8 cellular contexts compared by ENCODE assay signal in the genomic region with DNA sequence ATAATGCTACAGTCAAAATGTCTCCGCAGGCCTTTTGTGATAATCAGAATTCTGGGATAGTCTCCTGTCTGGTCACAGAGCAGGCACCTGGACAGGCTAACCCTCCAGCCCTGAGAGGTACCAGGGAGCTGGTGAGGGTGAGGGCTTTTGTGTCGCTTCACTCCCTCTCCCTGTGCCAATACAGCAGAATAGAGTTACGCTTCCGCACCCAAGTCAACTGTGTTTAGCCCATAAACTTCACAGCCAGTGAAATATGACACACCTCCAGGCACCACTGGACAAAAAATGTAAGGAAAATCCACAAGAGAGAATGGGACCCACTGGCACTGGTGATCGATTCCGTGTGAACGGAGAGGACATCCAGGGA. TPM values are rescaled to one million over a fixed set of nuclear protein-coding genes. Genes with fewer than 3 reads are reported as not detected.
DNase-seq lines count a peak whose midpoint lies in the region; ATAC-seq and TF ChIP-seq lines count a peak whose summit lies in the region.

No MANE protein-coding gene starts in this region.

- H3K4me1 ChIP-seq in BLaER1 treated with 17β-estradiol and CSF1 and Interleukin-3, amounts not matched to agents 10 nM and 100 nM = peaks cover 51 to 74% (median 68%) of the 10 kb centered on the region in 10 experiments

- H3K36me3 Mint-ChIP-seq in natural killer cell treated with Interleukin-12 subunit alpha and Interleukin-12 subunit beta and Interleukin-15 and Interleukin-18, amount 100 ng/mL, for 72 hours = no peaks in the 10 kb centered on the region

- peak overlapping the region; percentile 92 to 100 (median 96) for H3K4me2 ChIP-seq in BLaER1 treated with 17β-estradiol and CSF1 and Interleukin-3, amounts not matched to agents 10 nM and 100 nM

- intact Hi-C loops in dorsolateral prefrontal cortex (cut with DNase I) = loop anchor here (2.0 to 10.0 kb wide), 5 partner anchors 41 to 226 kb away; partner anchors contain the start of genes DGKQ (in 2 of the 2), IDUA (in 1 of the 2) and PCGF3 (in 1 of the 2)

- TF ChIP-seq CTCF in LNCaP clone FGC (IDR thresholded peaks at IDR 0.05; ENCODE audit: control insufficient read depth, extremely low read depth, insufficient read depth) = no peak
- no peak for TF ChIP-seq CTCF in dorsolateral prefrontal cortex (IDR thresholded peaks at IDR 0.05 in 54 of 56, conservative IDR thresholded peaks at IDR 0.05 in 2 of 56; ENCODE audit: low read depth in 1 of 56, partially characterized antibody in 56 of 56)

- H3K27ac ChIP-seq in BLaER1 treated with 17β-estradiol and CSF1 and Interleukin-3, amounts not matched to agents 10 nM and 100 nM = peak overlapping the region; percentile 84 to 96 (median 94); a peak in 20 of 22 replicates
- peak overlapping the region in 9 of 59 donors; percentile 4 to 93 (median 43) for H3K27ac ChIP-seq in dorsolateral prefrontal cortex

- H4K20me1 ChIP-seq in BLaER1 treated with 17β-estradiol and CSF1 and Interleukin-3, amounts not matched to agents 10 nM and 100 nM = peaks cover 45 to 60% (median 51%) of the 10 kb centered on the region in 11 experiments

- H3K4me1 Mint-ChIP-seq in natural killer cell treated with Interleukin-12 subunit alpha and Interleukin-12 subunit beta and Interleukin-15 and Interleukin-18, amount 100 ng/mL, for 72 hours (ENCODE audit: low read depth in 2 of 2) = peaks cover 45 to 48% of the 10 kb centered on the region in 2 donors

- no peaks in the 10 kb centered on the region for H3K27me3 ChIP-seq in BLaER1 treated with 17β-estradiol and CSF1 and Interleukin-3, amounts not matched to agents 10 nM and 100 nM
- H3K27me3 ChIP-seq in dorsolateral prefrontal cortex = no peaks in the 10 kb centered on the region

- H3K4me3 Mint-ChIP-seq in natural killer cell treated with Interleukin-12 subunit alpha and Interleukin-12 subunit beta and Interleukin-15 and Interleukin-18, amount 100 ng/mL, for 72 hours = peak overlapping the region; percentile 98

- H3K9me3 ChIP-seq in BLaER1 treated with 17β-estradiol and CSF1 and Interleukin-3, amounts not matched to agents 10 nM and 100 nM (replicated peaks in 1 of 11) = no peaks in the 10 kb centered on the region

- DNase-seq in LNCaP clone FGC (ENCODE audit: low read depth) (no peak), dorsolateral prefrontal cortex (peak in 3 of 10 donors; percentile 13 to 16 (median 15)), NCI-H1092 treated with DMSO at 0.1 percent for 48 hours (lab: John Stamatoyannopoulos, UW) (no peak), NCI-H1092 (lab: John Stamatoyannopoulos, UW) (no peak), NCI-H1694 (lab: John Stamatoyannopoulos, UW) (no peak), globus pallidus (ENCODE audit: low spot score) (no peak)
- DNase-seq in natural killer cell treated with Interleukin-12 subunit alpha and Interleukin-12 subunit beta and Interleukin-15 and Interleukin-18, amount 100 ng/mL, for 72 hours (ENCODE audit: low spot score) = no peak

- no peaks in the 10 kb centered on the region for H3K9me3 Mint-ChIP-seq in natural killer cell treated with Interleukin-12 subunit alpha and Interleukin-12 subunit beta and Interleukin-15 and Interleukin-18, amount 100 ng/mL, for 72 hours

- peaks cover 0 to 22% (median 10%) of the 10 kb centered on the region in 11 experiments; a peak in 13 of 22 replicates for H3K36me3 ChIP-seq in BLaER1 treated with 17β-estradiol and CSF1 and Interleukin-3, amounts not matched to agents 10 nM and 100 nM

- no peaks in the 10 kb centered on the region for H3K27me3 Mint-ChIP-seq in natural killer cell treated with Interleukin-12 subunit alpha and Interleukin-12 subunit beta and Interleukin-15 and Interleukin-18, amount 100 ng/mL, for 72 hours

- ATAC-seq in natural killer cell treated with Interleukin-12 subunit alpha and Interleukin-12 subunit beta and Interleukin-15 and Interleukin-18, amount 100 ng/mL, for 72 hours = no peak

- peak overlapping the region; percentile 86 to 100 (median 100) for H3K4me3 ChIP-seq in BLaER1 treated with 17β-estradiol and CSF1 and Interleukin-3, amounts not matched to agents 10 nM and 100 nM
- H3K4me3 ChIP-seq in LNCaP clone FGC (ENCODE audit: low read depth, low read length) (peak overlapping the region; percentile 98), dorsolateral prefrontal cortex (peak overlapping the region; percentile 71 to 100 (median 99))

- peak overlapping the region; percentile 97 to 98 for H3K27ac Mint-ChIP-seq in natural killer cell treated with Interleukin-12 subunit alpha and Interleukin-12 subunit beta and Interleukin-15 and Interleukin-18, amount 100 ng/mL, for 72 hours

- peak overlapping the region; percentile 89 to 99 (median 96) for H3K9ac ChIP-seq in BLaER1 treated with 17β-estradiol and CSF1 and Interleukin-3, amounts not matched to agents 10 nM and 100 nM

RNA-seq across cellular contexts. Expression of gene GAK, which starts 1.3 kb away (rescaled TPM):
- total RNA-seq in dorsolateral prefrontal cortex = 100 to 1,000 TPM in 105 of 120 experiments, 10 to 100 TPM in 15; 72.0 to 173 (median 115) TPM
- 100 to 1,000 TPM; 168 to 234 TPM for total RNA-seq in natural killer cell treated with Interleukin-12 subunit alpha and Interleukin-12 subunit beta and Interleukin-15 and Interleukin-18, amount 100 ng/mL, for 72 hours

RNA-seq across cellular contexts. Expression of gene TMEM175, which starts 1.4 kb away (rescaled TPM):
- total RNA-seq in dorsolateral prefrontal cortex = 100 to 1,000 TPM in 3 of 120 experiments, 10 to 100 TPM in 117; 25.9 to 119 (median 61.7) TPM
- 10 to 100 TPM; 26.5 to 29.2 TPM for total RNA-seq in natural killer cell treated with Interleukin-12 subunit alpha and Interleukin-12 subunit beta and Interleukin-15 and Interleukin-18, amount 100 ng/mL, for 72 hours

RNA-seq across cellular contexts. Expression of gene DGKQ, which starts 42.6 kb away (rescaled TPM):
- total RNA-seq in dorsolateral prefrontal cortex = 10 to 100 TPM; 13.3 to 31.8 (median 23.2) TPM
- total RNA-seq in natural killer cell treated with Interleukin-12 subunit alpha and Interleukin-12 subunit beta and Interleukin-15 and Interleukin-18, amount 100 ng/mL, for 72 hours = 10 to 100 TPM; 15.4 to 19.6 TPM

RNA-seq across cellular contexts. Expression of gene IDUA, which starts 56.0 kb away (rescaled TPM):
- 10 to 100 TPM; 25.5 to 80.1 (median 43.3) TPM for total RNA-seq in dorsolateral prefrontal cortex
- total RNA-seq in natural killer cell treated with Interleukin-12 subunit alpha and Interleukin-12 subunit beta and Interleukin-15 and Interleukin-18, amount 100 ng/mL, for 72 hours = 10 to 100 TPM; 15.7 to 17.5 TPM
